Comparison of ENCODE assay signal across 9 cellular contexts in genomic region chr7:130493275-130493868, GRCh38. TPM values are rescaled to one million over a fixed set of nuclear protein-coding genes. Genes with fewer than 3 reads are reported as not detected.
DNase-seq lines count a peak whose midpoint lies in the region; ATAC-seq and TF ChIP-seq lines count a peak whose summit lies in the region.
"Had no signal": no experiment of that assay in that cellular context is flagged by ENCODE, and none has a peak within 500 bp of the region (broad histone marks: within the 10 kb centered on the region; RNA-seq: fewer than 3 reads in every experiment).

No MANE protein-coding gene starts in this region.

- no peaks in the 10 kb centered on the region for H3K9me3 ChIP-seq in ascending aorta
- peaks cover 3% of the 10 kb centered on the region for H3K9me3 ChIP-seq in thymus (ENCODE audit: control insufficient read depth)
- no peaks in the 10 kb centered on the region; the same call in 1 of the 2 replicates for H3K9me3 ChIP-seq in Karpas-422 (ENCODE audit: low read length)
- H3K9me3 ChIP-seq: body of pancreas had no signal

- no peak for TF ChIP-seq CTCF in ascending aorta (IDR thresholded peaks at IDR 0.05)

- H3K9me2 ChIP-seq in Karpas-422 (replicated peaks; ENCODE audit: insufficient read depth, low read length), result no peaks in the 10 kb centered on the region

- no peak for DNase-seq in activated naive CD4-positive, alpha-beta T cell treated with anti-CD3 and anti-CD28 coated beads, Interleukin-2, amount 10 ng/mL, durations not matched to agents 7 days and 5 days
- DNase-seq in activated naive CD4-positive, alpha-beta T cell treated with anti-CD3 and anti-CD28 coated beads, Interleukin-2, amount 50 U/mL, for 72 hours (ENCODE audit: low spot score in 2 of 2), result no peak
- DNase-seq in ascending aorta (ENCODE audit: low spot score in 2 of 2), result no peak
- DNase-seq in left lobe of liver (ENCODE audit: low spot score), result no peak
- DNase-seq in Karpas-422, result no peak
- no peak for DNase-seq in foreskin melanocyte
- DNase-seq in DMS114 treated with DMSO at 0.1 percent for 48 hours (lab: John Stamatoyannopoulos, UW; ENCODE audit: unreplicated experiment), result no peak

- H3K9me3 Mint-ChIP-seq in activated naive CD4-positive, alpha-beta T cell treated with anti-CD3 and anti-CD28 coated beads, Interleukin-2, amount 10 ng/mL, durations not matched to agents 7 days and 5 days, result peaks cover 6% of the 10 kb centered on the region
- no peaks in the 10 kb centered on the region for H3K9me3 Mint-ChIP-seq in activated naive CD4-positive, alpha-beta T cell treated with anti-CD3 and anti-CD28 coated beads, Interleukin-2, amount 50 U/mL, for 72 hours

- no peak overlapping the region for H3K4me3 Mint-ChIP-seq in activated naive CD4-positive, alpha-beta T cell treated with anti-CD3 and anti-CD28 coated beads, Interleukin-2, amount 10 ng/mL, durations not matched to agents 7 days and 5 days

- H3K4me1 Mint-ChIP-seq in activated naive CD4-positive, alpha-beta T cell treated with anti-CD3 and anti-CD28 coated beads, Interleukin-2, amount 10 ng/mL, durations not matched to agents 7 days and 5 days, result peaks cover 14% of the 10 kb centered on the region

- H3K79me2 ChIP-seq in Karpas-422 (ENCODE audit: low read length), result peaks cover 43% of the 10 kb centered on the region

- intact Hi-C loops in ascending aorta (cut with DNase I), result no loop called here

- no peaks in the 10 kb centered on the region for H3K27me3 ChIP-seq in ascending aorta
- no peaks in the 10 kb centered on the region for H3K27me3 ChIP-seq in thymus (ENCODE audit: control insufficient read depth, insufficient read depth)
- no peaks in the 10 kb centered on the region for H3K27me3 ChIP-seq in Karpas-422 (ENCODE audit: low read length)
- H3K27me3 ChIP-seq: body of pancreas had no signal

- ATAC-seq in activated naive CD4-positive, alpha-beta T cell treated with anti-CD3 and anti-CD28 coated beads, Interleukin-2, amount 50 U/mL, for 72 hours, result no peak
- peak; percentile 17 for ATAC-seq in left lobe of liver
- ATAC-seq: body of pancreas had no signal

- H3K4me3 ChIP-seq in ascending aorta, result peak overlapping the region; percentile 52 to 65
- H3K4me3 ChIP-seq in thymus (ENCODE audit: low read length), result peak overlapping the region; percentile 48
- H3K4me3 ChIP-seq in Karpas-422 (ENCODE audit: low read length), result no peak overlapping the region
- H3K4me3 ChIP-seq: body of pancreas had no signal

- 40% methylated on average over 13 of the region's 13 CpGs for WGBS in thymus

- H3K27ac ChIP-seq in ascending aorta, result no peak overlapping the region
- H3K27ac ChIP-seq in thymus (ENCODE audit: low read depth), result no peak overlapping the region
- H3K27ac ChIP-seq in Karpas-422 (ENCODE audit: low read length), result no peak overlapping the region
- H3K27ac ChIP-seq: body of pancreas had no signal

- H3K9ac ChIP-seq in Karpas-422 (ENCODE audit: low read length), result no peak overlapping the region

- H2AFZ ChIP-seq in Karpas-422 (ENCODE audit: low read length), result no peak overlapping the region

- peaks cover 0 to 3% of the 10 kb centered on the region in 2 donors for H3K36me3 ChIP-seq in ascending aorta
- no peaks in the 10 kb centered on the region for H3K36me3 ChIP-seq in thymus (ENCODE audit: control insufficient read depth, insufficient read depth)
- no peaks in the 10 kb centered on the region; the same call in 1 of the 2 replicates for H3K36me3 ChIP-seq in Karpas-422 (ENCODE audit: insufficient read depth, low read length)

- no peaks in the 10 kb centered on the region for H4K20me1 ChIP-seq in Karpas-422 (ENCODE audit: insufficient read depth, low read depth, low read length)

- H3K4me2 ChIP-seq in Karpas-422 (ENCODE audit: low read depth, low read length, poor library complexity, severe bottlenecking), result no peak overlapping the region

- H3K36me3 Mint-ChIP-seq in activated naive CD4-positive, alpha-beta T cell treated with anti-CD3 and anti-CD28 coated beads, Interleukin-2, amount 10 ng/mL, durations not matched to agents 7 days and 5 days, result peaks cover 3% of the 10 kb centered on the region
- H3K36me3 Mint-ChIP-seq in activated naive CD4-positive, alpha-beta T cell treated with anti-CD3 and anti-CD28 coated beads, Interleukin-2, amount 50 U/mL, for 72 hours, result peaks cover 7 to 12% of the 10 kb centered on the region in 2 donors

- peaks cover 65% of the 10 kb centered on the region for H3K27me3 Mint-ChIP-seq in activated naive CD4-positive, alpha-beta T cell treated with anti-CD3 and anti-CD28 coated beads, Interleukin-2, amount 10 ng/mL, durations not matched to agents 7 days and 5 days

- H3K4me1 ChIP-seq in ascending aorta, result peaks cover 0 to 17% of the 10 kb centered on the region in 2 donors
- H3K4me1 ChIP-seq in thymus (ENCODE audit: control insufficient read depth, insufficient read depth, low read length), result no peaks in the 10 kb centered on the region
- H3K4me1 ChIP-seq in Karpas-422 (ENCODE audit: low read length), result peaks cover 5% of the 10 kb centered on the region

- CTCF ChIA-PET in activated naive CD4-positive, alpha-beta T cell treated with anti-CD3 and anti-CD28 coated beads, Interleukin-2, amount 10 ng/mL, durations not matched to agents 7 days and 5 days (lab: Charles Lee), result no interaction called here

- H3K27ac Mint-ChIP-seq in activated naive CD4-positive, alpha-beta T cell treated with anti-CD3 and anti-CD28 coated beads, Interleukin-2, amount 10 ng/mL, durations not matched to agents 7 days and 5 days, result peak overlapping the region; percentile 10
- H3K27ac Mint-ChIP-seq in activated naive CD4-positive, alpha-beta T cell treated with anti-CD3 and anti-CD28 coated beads, Interleukin-2, amount 50 U/mL, for 72 hours, result no peak overlapping the region

RNA-seq across cellular contexts. Expression of gene MEST, which starts 1.5 kb away (rescaled TPM):
- total RNA-seq in activated naive CD4-positive, alpha-beta T cell treated with anti-CD3 and anti-CD28 coated beads, Interleukin-2, amount 50 U/mL, for 72 hours, result 1 to 10 TPM; 1.9 to 2.5 TPM
- total RNA-seq in ascending aorta (6.9 TPM), left lobe of liver (44.4 TPM)
- polyA plus RNA-seq in thymus, result 15.8 TPM
- 16.4 and 34.3 TPM in 2 replicates for total RNA-seq in Karpas-422 (2014; rRNA removed; shearing (Covaris generic); ENCODE audit: low replicate concordance)

RNA-seq across cellular contexts. Expression of gene CEP41, which starts 52.6 kb away (rescaled TPM):
- 10 to 100 TPM; 12.6 to 15.1 TPM for total RNA-seq in activated naive CD4-positive, alpha-beta T cell treated with anti-CD3 and anti-CD28 coated beads, Interleukin-2, amount 50 U/mL, for 72 hours
- total RNA-seq in ascending aorta (4.3 TPM), left lobe of liver (3.5 TPM)
- polyA plus RNA-seq in thymus, result 11.2 TPM
- 3.9 and 7.3 TPM in 2 replicates for total RNA-seq in Karpas-422 (2014; rRNA removed; shearing (Covaris generic); ENCODE audit: low replicate concordance)
